ENCODE assay signal across 28 cellular contexts in the genomic region with DNA sequence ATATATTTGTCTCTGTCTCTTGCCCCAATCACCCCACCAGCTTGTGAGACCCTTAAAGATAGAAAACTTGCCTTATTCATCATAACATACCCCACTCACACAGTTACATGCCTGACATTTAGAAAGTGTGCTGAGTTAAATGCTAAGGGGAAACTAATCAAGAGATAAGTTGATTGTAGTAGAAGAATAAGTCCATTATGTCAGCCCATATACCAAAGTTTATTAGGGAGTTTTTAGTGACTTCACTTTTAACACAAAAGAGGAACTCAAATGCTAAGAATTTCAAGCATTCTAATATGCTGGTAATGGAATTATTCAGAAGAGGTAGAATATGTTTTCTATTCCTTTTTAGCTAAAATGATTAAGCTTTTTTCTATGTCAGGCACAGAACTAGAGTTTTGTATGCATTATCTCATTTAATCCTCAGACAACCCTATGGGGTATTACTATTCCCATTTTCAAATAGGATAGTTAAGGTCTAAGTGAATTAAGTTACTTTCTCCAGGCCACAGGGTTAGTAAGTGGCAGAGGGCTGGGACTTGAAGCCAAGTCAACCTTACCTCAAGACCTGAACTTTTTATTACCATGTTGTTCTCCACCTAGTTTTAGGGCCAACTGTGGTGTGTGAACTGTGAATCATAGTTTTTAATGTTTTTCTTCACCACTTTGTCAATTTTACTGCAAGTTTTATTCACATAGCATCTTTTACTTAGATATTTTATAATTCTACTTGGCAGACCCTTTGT. TPM values are rescaled to one million over a fixed set of nuclear protein-coding genes. Genes with fewer than 3 reads are reported as not detected.
DNase-seq lines count a peak whose midpoint lies in the region; ATAC-seq, FAIRE-seq and TF ChIP-seq lines count a peak whose summit lies in the region.
"Had no signal": no experiment of that assay in that cellular context is flagged by ENCODE, and none has a peak within 500 bp of the region (broad histone marks: within the 10 kb centered on the region; RNA-seq: fewer than 3 reads in every experiment).

No MANE protein-coding gene starts in this region.

- peak; percentile 52 for ATAC-seq in HG03469 (IDR thresholded peaks at IDR 0.05; ENCODE audit: unreplicated experiment)
- no peak for ATAC-seq in HG03139 (IDR thresholded peaks at IDR 0.05; ENCODE audit: unreplicated experiment)
- ATAC-seq: A549; effector memory CD8-positive, alpha-beta T cell; left lung; T-cell had no signal

- no peak for FAIRE-seq in GM12891 (lab: Jason Lieb, UNC)
- FAIRE-seq in islet of Langerhans (lab: Jason Lieb, UNC): peak; percentile 89
- FAIRE-seq: D721Med, small intestine had no signal

- no peak for TF ChIP-seq POLR2A in GM12891 (IDR thresholded peaks at IDR 0.05; ENCODE audit: low read depth, low read length)

- TF ChIP-seq CTCF in GM20000 (IDR thresholded peaks at IDR 0.05; ENCODE audit: extremely low read depth, missing control alignments): no peak

- DNase-seq in GM12891 (ENCODE audit: insufficient read length, low spot score): no peak
- DNase-seq in GM20000 (ENCODE audit: low spot score): peak; percentile 6
- no peak for DNase-seq in middle frontal gyrus (ENCODE audit: extremely low spot score, low spot score)
- no peak for DNase-seq in hippocampal formation (lab: John Stamatoyannopoulos, UW)
- no peak for DNase-seq in NCI-H2107 (lab: John Stamatoyannopoulos, UW)
- DNase-seq: activated CD4-positive, alpha-beta T cell treated with anti-CD3 and anti-CD28 coated beads, Interleukin-2, amount 50 U/mL, for 1 hour; activated CD4-positive, CD25-positive, alpha-beta regulatory T cell; activated gamma-delta T cell treated with Interleukin-2 at 50 U/mL for 16 hours; activated T-cell treated with anti-CD3 and anti-CD28 coated beads, Interleukin-2, amount 50 U/mL, for 48 hours; CD4-positive, alpha-beta T cell; cortex of kidney; effector memory CD8-positive, alpha-beta T cell; GOT3; left lung; mesendoderm; NCI-H1092; NCI-H1694 treated with DMSO at 0.1 percent for 48 hours; NCI-H2171; NCI-H510A; T-cell; testis; uterus had no signal

TF ChIP-seq in GM12891, 5 proteins besides CTCF, POLR2A, EP300 and RAD21:
- peak; percentile 69 for TF ChIP-seq SPI1 (IDR thresholded peaks at IDR 0.05; ENCODE audit: low read depth, low read length)
- no peak for TF ChIP-seq PAX5 (IDR thresholded peaks at IDR 0.05; ENCODE audit: insufficient read depth, low read length, severe bottlenecking)
TF ChIP-seq in GM12891: peak in this region for 1.

RNA-seq across cellular contexts. Expression of gene ASAH2, which starts 19.6 kb away (rescaled TPM):
- 1.6 TPM for polyA plus RNA-seq in GM12891 (2012; ENCODE audit: low read depth, missing spikeins)
